ENCODE assay signal across 2 cellular contexts in genomic region chr1:24215226-24215814, GRCh38.
TF ChIP-seq lines count a peak whose summit lies in the region.

No MANE protein-coding gene starts in this region.

TF ChIP-seq in H1, 55 proteins besides CTCF, POLR2A, EP300 and RAD21:
- TF ChIP-seq KDM1A (IDR thresholded peaks at IDR 0.05; ENCODE audit: borderline replicate concordance, low read length) (peak; percentile 75), KDM4A (IDR thresholded peaks at IDR 0.05; ENCODE audit: low read depth, low read length, severe bottlenecking) (no peak)

TF ChIP-seq in HepG2, 621 proteins besides CTCF, POLR2A, EP300 and RAD21:
- TF ChIP-seq IRX3 (CRISPR knock-in tag; IDR thresholded peaks at IDR 0.05; ENCODE audit: borderline replicate concordance, low read depth) (no peak), NR1H2 (CRISPR knock-in tag; IDR thresholded peaks at IDR 0.05; ENCODE audit: borderline replicate concordance, low read depth) (no peak), ZBTB34 (CRISPR knock-in tag; IDR thresholded peaks at IDR 0.05) (no peak), CENPT (CRISPR knock-in tag; IDR thresholded peaks at IDR 0.05; ENCODE audit: low read depth) (no peak), FOXO4 (CRISPR knock-in tag; conservative IDR thresholded peaks at IDR 0.05) (no peak), ZNF567 (CRISPR knock-in tag; IDR thresholded peaks at IDR 0.05; ENCODE audit: borderline replicate concordance) (no peak), RBAK (CRISPR knock-in tag; IDR thresholded peaks at IDR 0.05) (no peak)
